In the genomic region with DNA sequence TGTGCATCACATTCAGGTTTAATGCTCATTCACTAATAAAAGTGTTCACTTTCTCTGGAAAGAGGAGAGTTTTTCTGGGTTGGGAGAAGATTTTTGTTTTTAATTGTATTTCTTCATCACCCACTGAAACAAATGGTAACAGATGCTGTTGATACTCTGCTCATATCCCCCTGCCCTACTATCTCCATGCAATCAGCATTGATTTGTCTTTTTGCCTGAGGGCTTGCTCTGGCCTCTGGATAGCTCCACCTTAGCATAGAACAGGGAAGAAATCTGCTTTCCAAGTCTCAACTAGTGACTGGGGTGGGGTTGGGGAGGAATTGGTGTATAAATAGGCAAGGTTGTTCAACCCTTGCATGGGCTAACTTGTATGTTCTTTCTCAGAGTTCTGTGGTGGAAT, we compare ENCODE assay signal across 8 cellular contexts.
"Had no signal": no experiment of that assay in that cellular context is flagged by ENCODE, and none has a peak within 500 bp of the region (broad histone marks: within the 10 kb centered on the region; RNA-seq: fewer than 3 reads in every experiment).

No MANE protein-coding gene starts in this region.

- H3K9me3 Mint-ChIP-seq: IgD-negative memory B cell had no signal

- H3K4me3 ChIP-seq: K562 had no signal

- H3K27ac Mint-ChIP-seq: IgD-negative memory B cell had no signal

- H3K9ac ChIP-seq: KMS-11 had no signal

- ATAC-seq: HepG2, K562 had no signal

- DNase-seq: IMR-90, KBM-7, KG1 had no signal

- H3K4me2 ChIP-seq: KMS-11 had no signal

- H3K4me3 Mint-ChIP-seq: IgD-negative memory B cell had no signal

- H3K27ac ChIP-seq: HL-60, KMS-11 had no signal

- H3K27me3 Mint-ChIP-seq: IgD-negative memory B cell had no signal
